ENCODE assay signal across 29 cellular contexts in the genomic region with DNA sequence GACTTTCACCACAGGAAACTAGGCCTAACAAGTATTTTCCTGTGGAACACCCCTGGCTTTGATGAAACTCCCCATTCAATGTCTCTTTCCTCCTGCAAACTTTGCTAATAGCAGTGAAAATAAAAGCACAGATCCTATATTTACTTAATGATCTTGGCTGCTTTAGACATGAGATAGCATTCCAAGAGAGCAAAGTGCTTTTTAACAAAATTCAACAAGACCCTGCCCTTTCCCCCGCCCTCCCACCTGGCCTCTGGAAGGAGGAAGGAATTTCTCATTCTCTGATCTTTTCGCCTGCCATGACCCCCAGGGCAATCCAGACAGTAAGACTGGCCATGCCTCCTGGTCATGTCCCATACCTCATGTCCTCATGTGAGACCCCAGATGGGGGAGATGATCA.
"Had no signal": no experiment of that assay in that cellular context is flagged by ENCODE, and none has a peak within 500 bp of the region (broad histone marks: within the 10 kb centered on the region; RNA-seq: fewer than 3 reads in every experiment).

No MANE protein-coding gene starts in this region.

- H3K4me3 Mint-ChIP-seq: activated CD4-positive, alpha-beta memory T cell treated with anti-CD3 and anti-CD28 coated beads, Interleukin-2, amount 10 ng/mL, durations not matched to agents 7 days and 5 days; activated CD4-positive, alpha-beta T cell treated with anti-CD3 and anti-CD28 coated beads for 36 hours; activated CD4-positive, alpha-beta T cell treated with anti-CD3 and anti-CD28 coated beads, Interleukin-2, amount 10 ng/mL, durations not matched to agents 24 days and 14 days; activated naive CD4-positive, alpha-beta T cell treated with anti-CD3 and anti-CD28 coated beads for 36 hours; activated naive CD4-positive, alpha-beta T cell treated with anti-CD3 and anti-CD28 coated beads, Interleukin-2, amount 50 U/mL, for 24 hours; activated naive CD8-positive, alpha-beta T cell treated with anti-CD3 and anti-CD28 coated beads for 36 hours; activated naive CD8-positive, alpha-beta T cell treated with anti-CD3 and anti-CD28 coated beads, Interleukin-2, amount 50 U/mL, for 24 hours; activated T-cell treated with anti-CD3 and anti-CD28 coated beads, Interleukin-2, amount 50 U/mL, for 4 hours; activated T-helper 17 cell treated with anti-CD3 and anti-CD28 coated beads, Interleukin-2, amount 50 U/mL, for 72 hours had no signal

- H3K27me3 ChIP-seq: adrenal gland, body of pancreas, esophagus squamous epithelium, gastroesophageal sphincter had no signal

- H3K27ac ChIP-seq: adrenal gland, epithelial cell of prostate, esophagus squamous epithelium, gastroesophageal sphincter had no signal

- H3K4me3 ChIP-seq: adrenal gland, body of pancreas, esophagus squamous epithelium, gastroesophageal sphincter had no signal

- H3K9me3 Mint-ChIP-seq: activated CD4-positive, alpha-beta memory T cell treated with anti-CD3 and anti-CD28 coated beads, Interleukin-2, amount 10 ng/mL, durations not matched to agents 7 days and 5 days; activated CD4-positive, alpha-beta T cell treated with anti-CD3 and anti-CD28 coated beads, Interleukin-2, amount 10 ng/mL, durations not matched to agents 24 days and 14 days; activated naive CD4-positive, alpha-beta T cell treated with anti-CD3 and anti-CD28 coated beads for 36 hours; activated naive CD4-positive, alpha-beta T cell treated with anti-CD3 and anti-CD28 coated beads, Interleukin-2, amount 50 U/mL, for 24 hours; activated naive CD8-positive, alpha-beta T cell treated with anti-CD3 and anti-CD28 coated beads for 36 hours; activated naive CD8-positive, alpha-beta T cell treated with anti-CD3 and anti-CD28 coated beads, Interleukin-2, amount 50 U/mL, for 24 hours; activated T-cell treated with anti-CD3 and anti-CD28 coated beads, Interleukin-2, amount 50 U/mL, for 4 hours; activated T-helper 17 cell treated with anti-CD3 and anti-CD28 coated beads, Interleukin-2, amount 50 U/mL, for 72 hours had no signal

- H3K27me3 Mint-ChIP-seq: activated CD4-positive, alpha-beta memory T cell treated with anti-CD3 and anti-CD28 coated beads, Interleukin-2, amount 10 ng/mL, durations not matched to agents 7 days and 5 days; activated CD4-positive, alpha-beta T cell treated with anti-CD3 and anti-CD28 coated beads, Interleukin-2, amount 10 ng/mL, durations not matched to agents 24 days and 14 days; activated naive CD4-positive, alpha-beta T cell treated with anti-CD3 and anti-CD28 coated beads, Interleukin-2, amount 50 U/mL, for 24 hours; activated naive CD8-positive, alpha-beta T cell treated with anti-CD3 and anti-CD28 coated beads for 36 hours had no signal

- H3K36me3 Mint-ChIP-seq: activated naive CD4-positive, alpha-beta T cell treated with anti-CD3 and anti-CD28 coated beads, Interleukin-2, amount 50 U/mL, for 24 hours; activated naive CD8-positive, alpha-beta T cell treated with anti-CD3 and anti-CD28 coated beads for 36 hours had no signal

- H3K36me3 ChIP-seq: adrenal gland, esophagus squamous epithelium, gastroesophageal sphincter had no signal

- H3K4me1 ChIP-seq: adrenal gland had no signal

- ATAC-seq: activated CD4-positive, alpha-beta T cell treated with anti-CD3 and anti-CD28 coated beads for 36 hours; activated naive CD8-positive, alpha-beta T cell treated with anti-CD3 and anti-CD28 coated beads, Interleukin-2, amount 50 U/mL, for 24 hours; activated T-cell treated with anti-CD3 and anti-CD28 coated beads, Interleukin-2, amount 50 U/mL, for 4 hours; activated T-helper 17 cell treated with anti-CD3 and anti-CD28 coated beads, Interleukin-2, amount 50 U/mL, for 72 hours; body of pancreas; gastroesophageal sphincter had no signal

- FAIRE-seq: colon, endometrium, endothelial cell of umbilical vein had no signal

- H3K9me3 ChIP-seq: adrenal gland, body of pancreas, esophagus squamous epithelium, gastroesophageal sphincter had no signal

- H3K4me1 Mint-ChIP-seq: activated CD4-positive, alpha-beta memory T cell treated with anti-CD3 and anti-CD28 coated beads, Interleukin-2, amount 10 ng/mL, durations not matched to agents 7 days and 5 days; activated CD4-positive, alpha-beta T cell treated with anti-CD3 and anti-CD28 coated beads for 36 hours; activated CD4-positive, alpha-beta T cell treated with anti-CD3 and anti-CD28 coated beads, Interleukin-2, amount 10 ng/mL, durations not matched to agents 24 days and 14 days; activated naive CD4-positive, alpha-beta T cell treated with anti-CD3 and anti-CD28 coated beads, Interleukin-2, amount 50 U/mL, for 24 hours; activated naive CD8-positive, alpha-beta T cell treated with anti-CD3 and anti-CD28 coated beads for 36 hours; activated naive CD8-positive, alpha-beta T cell treated with anti-CD3 and anti-CD28 coated beads, Interleukin-2, amount 50 U/mL, for 24 hours; activated T-helper 17 cell treated with anti-CD3 and anti-CD28 coated beads, Interleukin-2, amount 50 U/mL, for 72 hours had no signal

- DNase-seq: activated CD4-positive, alpha-beta memory T cell treated with anti-CD3 and anti-CD28 coated beads, Interleukin-2, amount 10 ng/mL, durations not matched to agents 7 days and 5 days; activated CD4-positive, alpha-beta T cell treated with anti-CD3 and anti-CD28 coated beads for 36 hours; activated CD4-positive, alpha-beta T cell treated with anti-CD3 and anti-CD28 coated beads, Interleukin-2, amount 10 ng/mL, durations not matched to agents 24 days and 14 days; activated CD4-positive, CD25-positive, alpha-beta regulatory T cell; activated CD4-positive, CD25-positive, alpha-beta regulatory T cell treated with anti-CD3 and anti-CD28 coated beads, Interleukin-2, amount 50 U/mL, for 72 hours; activated CD8-positive, alpha-beta memory T cell treated with anti-CD3 and anti-CD28 coated beads, Interleukin-2, amount 50 U/mL, for 48 hours; activated effector memory CD4-positive, alpha-beta T cell treated with Interleukin-2 at 50 U/mL for 16 hours; activated naive CD4-positive, alpha-beta T cell treated with anti-CD3 and anti-CD28 coated beads for 36 hours; activated naive CD8-positive, alpha-beta T cell treated with anti-CD3 and anti-CD28 coated beads for 36 hours; activated naive CD8-positive, alpha-beta T cell treated with anti-CD3 and anti-CD28 coated beads, Interleukin-2, amount 50 U/mL, for 24 hours; activated T-cell treated with anti-CD3 and anti-CD28 coated beads, Interleukin-2, amount 50 U/mL, for 4 hours; adrenal gland; amygdala; aorta; caudate nucleus; cortex of kidney; dermis blood vessel endothelial cell; effector CD8-positive, alpha-beta T cell; esophagus squamous epithelium; foreskin melanocyte; T-helper 2 cell had no signal

- H3K27ac Mint-ChIP-seq: activated CD4-positive, alpha-beta memory T cell treated with anti-CD3 and anti-CD28 coated beads, Interleukin-2, amount 10 ng/mL, durations not matched to agents 7 days and 5 days; activated CD4-positive, alpha-beta T cell treated with anti-CD3 and anti-CD28 coated beads for 36 hours; activated CD4-positive, alpha-beta T cell treated with anti-CD3 and anti-CD28 coated beads, Interleukin-2, amount 10 ng/mL, durations not matched to agents 24 days and 14 days; activated naive CD4-positive, alpha-beta T cell treated with anti-CD3 and anti-CD28 coated beads for 36 hours; activated naive CD4-positive, alpha-beta T cell treated with anti-CD3 and anti-CD28 coated beads, Interleukin-2, amount 50 U/mL, for 24 hours; activated naive CD8-positive, alpha-beta T cell treated with anti-CD3 and anti-CD28 coated beads for 36 hours; activated naive CD8-positive, alpha-beta T cell treated with anti-CD3 and anti-CD28 coated beads, Interleukin-2, amount 50 U/mL, for 24 hours; activated T-helper 17 cell treated with anti-CD3 and anti-CD28 coated beads, Interleukin-2, amount 50 U/mL, for 72 hours had no signal
